Comparison of ENCODE assay signal across 14 cellular contexts in the genomic region with DNA sequence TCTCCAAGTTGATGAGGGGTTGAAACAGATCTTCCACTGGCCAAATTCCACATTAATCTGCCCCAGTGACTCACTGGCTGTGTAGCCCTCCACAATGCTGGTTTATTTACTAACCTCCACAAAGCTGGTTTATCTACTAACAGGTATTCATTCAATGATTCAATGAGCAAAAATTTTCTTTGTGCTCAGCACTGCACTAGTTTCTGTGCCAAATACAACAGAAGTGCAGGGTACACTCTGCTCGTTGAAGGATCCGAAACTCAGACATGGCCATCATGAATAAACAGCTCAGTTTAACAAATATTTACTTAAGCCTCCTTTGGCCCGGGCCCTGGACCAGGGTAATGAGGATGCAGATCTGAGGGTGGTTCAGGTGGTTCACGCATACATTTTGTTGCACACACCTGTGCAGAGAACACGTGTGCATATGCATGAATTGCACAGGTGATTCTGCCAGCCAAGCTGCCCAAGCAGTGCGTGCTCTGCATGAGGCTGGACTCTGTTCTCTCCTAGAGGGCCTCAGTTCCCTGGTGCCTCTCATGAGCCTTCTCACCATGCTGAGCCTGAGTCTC.
DNase-seq lines count a peak whose midpoint lies in the region; ATAC-seq and TF ChIP-seq lines count a peak whose summit lies in the region.
"Had no signal": no experiment of that assay in that cellular context is flagged by ENCODE, and none has a peak within 500 bp of the region (broad histone marks: within the 10 kb centered on the region; RNA-seq: fewer than 3 reads in every experiment).

No MANE protein-coding gene starts in this region.

- H3K9me3 ChIP-seq in MG63, result no peaks in the 10 kb centered on the region
- H3K9me3 ChIP-seq: BLaER1 treated with 17β-estradiol and CSF1 and Interleukin-3, amounts not matched to agents 10 nM and 100 nM; esophagus muscularis mucosa had no signal

- H3K4me3 ChIP-seq in MG63, result no peak overlapping the region
- H3K4me3 ChIP-seq in astrocyte of the cerebellum (ENCODE audit: low read depth, low read length), result no peak overlapping the region
- H3K4me3 ChIP-seq: BLaER1 treated with 17β-estradiol and CSF1 and Interleukin-3, amounts not matched to agents 10 nM and 100 nM; esophagus muscularis mucosa had no signal

- H3K27ac Mint-ChIP-seq in mesothelial cell of epicardium, result no peak overlapping the region
- H3K27ac Mint-ChIP-seq: activated naive CD8-positive, alpha-beta T cell; memory B cell had no signal

- no peaks in the 10 kb centered on the region for H3K27me3 Mint-ChIP-seq in mesothelial cell of epicardium (ENCODE audit: low read depth)
- H3K27me3 Mint-ChIP-seq: activated naive CD8-positive, alpha-beta T cell had no signal

- no peak overlapping the region for H3K4me3 Mint-ChIP-seq in mesothelial cell of epicardium
- H3K4me3 Mint-ChIP-seq: activated naive CD8-positive, alpha-beta T cell; memory B cell had no signal

- ATAC-seq in left lobe of liver (peak; percentile 92), HG02884 (IDR thresholded peaks at IDR 0.05; ENCODE audit: unreplicated experiment) (no peak)

- H3K4me1 Mint-ChIP-seq in mesothelial cell of epicardium, result no peaks in the 10 kb centered on the region
- H3K4me1 Mint-ChIP-seq: memory B cell had no signal

- DNase-seq in AG08395 (ENCODE audit: low spot score), result peak; percentile 21
- DNase-seq in MG63, result peak; percentile 71
- peak; percentile 40 for DNase-seq in astrocyte of the cerebellum (ENCODE audit: low read depth)
- DNase-seq in left lobe of liver (ENCODE audit: low spot score), result peak; percentile 67
- DNase-seq in hypothalamus (lab: John Stamatoyannopoulos, UW), result no peak
- no peak for DNase-seq in mesothelial cell of epicardium (ENCODE audit: low spot score in 2 of 2, unreplicated experiment in 2 of 2)
- DNase-seq in effector CD4-positive, alpha-beta T cell, result no peak
- DNase-seq: activated CD4-positive, alpha-beta T cell treated with anti-CD3 and anti-CD28 coated beads for 48 hours; stimulated activated CD4-positive, alpha-beta T cell treated with anti-CD3 and anti-CD28 coated beads, Interleukin-12 subunit alpha, Interleukin-12 subunit beta, amount 100 ng/mL, for 4 hours had no signal

- H3K36me3 ChIP-seq in MG63, result peaks cover 51% of the 10 kb centered on the region

- H3K36me3 Mint-ChIP-seq in mesothelial cell of epicardium, result peaks cover 44% of the 10 kb centered on the region
- H3K36me3 Mint-ChIP-seq: activated naive CD8-positive, alpha-beta T cell; memory B cell had no signal

- H3K27me3 ChIP-seq in MG63, result no peaks in the 10 kb centered on the region
- H3K27me3 ChIP-seq: BLaER1 treated with 17β-estradiol and CSF1 and Interleukin-3, amounts not matched to agents 10 nM and 100 nM; esophagus muscularis mucosa had no signal

- H3K9me3 Mint-ChIP-seq in mesothelial cell of epicardium, result peaks cover 3% of the 10 kb centered on the region
- H3K9me3 Mint-ChIP-seq: memory B cell had no signal

- in situ Hi-C loops in astrocyte of the cerebellum (cut with HindIII; ENCODE audit: low sequenced_read_pairs), result no loop called here

- TF ChIP-seq CTCF in astrocyte of the cerebellum (IDR thresholded peaks at IDR 0.05; ENCODE audit: low read depth, low read length, missing control alignments) (no peak), mesothelial cell of epicardium (IDR thresholded peaks at IDR 0.05; ENCODE audit: unreplicated experiment) (no peak)

Comparison
In these comparisons a context has a peak if more than half of its experiments do, and no peak if none do; other contexts are left out.
1. DNase-seq: peak in AG08395 (single experiment), MG63 (single experiment), astrocyte of the cerebellum (single experiment) and left lobe of liver (single experiment); none in hypothalamus (0 of 51), mesothelial cell of epicardium (0 of 2) and effector CD4-positive, alpha-beta T cell (single experiment).